29 cellular contexts compared by ENCODE assay signal in the genomic region with DNA sequence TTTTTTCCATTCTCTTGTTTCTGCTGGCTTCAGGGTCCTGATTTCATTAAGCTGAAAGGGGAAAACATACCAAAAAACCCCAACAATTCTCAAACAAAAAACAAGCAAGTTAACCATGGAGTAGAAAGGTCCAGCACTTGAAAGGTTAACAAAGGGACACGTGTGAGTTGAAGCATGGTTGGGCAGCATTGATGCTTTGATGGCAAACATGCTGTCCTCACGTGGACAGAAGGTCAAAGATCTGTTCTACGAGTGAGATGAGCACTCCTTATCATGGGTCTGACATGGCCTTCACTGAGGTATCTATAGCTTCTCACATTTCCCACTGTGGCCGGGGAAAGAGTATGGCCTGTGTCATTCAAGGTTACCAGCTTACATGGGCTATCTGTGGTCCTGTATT.
"Had no signal": no experiment of that assay in that cellular context is flagged by ENCODE, and none has a peak within 500 bp of the region (broad histone marks: within the 10 kb centered on the region; RNA-seq: fewer than 3 reads in every experiment).

No MANE protein-coding gene starts in this region.

- H3K27ac Mint-ChIP-seq: stimulated activated effector memory CD8-positive, alpha-beta T cell treated with anti-CD3 and anti-CD28 coated beads, Interleukin-12 subunit alpha, Interleukin-12 subunit beta, amount 100 ng/mL, for 72 hours; stimulated activated memory B cell treated with anti-CD40 and anti-IgM and Interleukin-4, amounts not matched to agents 10 μg/mL and 1 μg/mL and 100 μg/mL, for 72 hours; stimulated activated naive B cell treated with anti-CD40 and anti-IgM and Interleukin-4, amounts not matched to agents 10 μg/mL and 1 μg/mL and 100 μg/mL, for 72 hours; stimulated activated naive CD8-positive, alpha-beta T cell treated with anti-CD3 and anti-CD28 coated beads, Interleukin-15, amount 100 ng/mL, for 72 hours; stimulated activated naive CD8-positive, alpha-beta T cell treated with anti-CD3 and anti-CD28 coated beads, Interleukin-15, Interleukin-2, amounts not matched to agents 100 ng/mL and 50 ng/mL, for 24 hours; type B pancreatic cell had no signal

- H3K9me3 Mint-ChIP-seq: stimulated activated effector memory CD8-positive, alpha-beta T cell treated with anti-CD3 and anti-CD28 coated beads, Interleukin-12 subunit alpha, Interleukin-12 subunit beta, amount 100 ng/mL, for 72 hours; stimulated activated memory B cell treated with anti-CD40 and anti-IgM and Interleukin-4, amounts not matched to agents 10 μg/mL and 1 μg/mL and 100 μg/mL, for 72 hours; stimulated activated naive CD8-positive, alpha-beta T cell treated with anti-CD3 and anti-CD28 coated beads, Interleukin-15, amount 100 ng/mL, for 72 hours; stimulated activated naive CD8-positive, alpha-beta T cell treated with anti-CD3 and anti-CD28 coated beads, Interleukin-15, Interleukin-2, amounts not matched to agents 100 ng/mL and 50 ng/mL, for 24 hours; type B pancreatic cell had no signal

- ATAC-seq: stimulated activated effector memory CD8-positive, alpha-beta T cell treated with anti-CD3 and anti-CD28 coated beads, Interleukin-12 subunit alpha, Interleukin-12 subunit beta, amount 100 ng/mL, for 72 hours; stimulated activated memory B cell treated with anti-CD40 and anti-IgM and Interleukin-4, amounts not matched to agents 10 μg/mL and 1 μg/mL and 100 μg/mL, for 72 hours; stimulated activated naive B cell treated with anti-CD40 and anti-IgM and Interleukin-4, amounts not matched to agents 10 μg/mL and 1 μg/mL and 100 μg/mL, for 72 hours; stimulated activated naive CD8-positive, alpha-beta T cell treated with anti-CD3 and anti-CD28 coated beads, Interleukin-15, amount 100 ng/mL, for 72 hours; stimulated activated naive CD8-positive, alpha-beta T cell treated with anti-CD3 and anti-CD28 coated beads, Interleukin-15, Interleukin-2, amounts not matched to agents 100 U/mL and 50 U/mL, for 24 hours; upper lobe of right lung had no signal

- FAIRE-seq: urothelium cell line had no signal

- H3K9me3 ChIP-seq: stomach, suprapubic skin, testis, thoracic aorta, thyroid gland, tibial artery, tibial nerve, transverse colon, upper lobe of left lung, upper lobe of right lung, uterus, vagina had no signal

- H3K27me3 Mint-ChIP-seq: stimulated activated naive B cell treated with anti-CD40 and anti-IgM and Interleukin-4, amounts not matched to agents 10 μg/mL and 1 μg/mL and 100 μg/mL, for 72 hours had no signal

- H3K4me1 ChIP-seq: stomach, suprapubic skin, testis, thyroid gland, tibial artery, tibial nerve, transverse colon, upper lobe of left lung, upper lobe of right lung, uterus, vagina had no signal

- H3K36me3 ChIP-seq: stomach, suprapubic skin, thoracic aorta, thyroid gland, tibial artery, tibial nerve, transverse colon, upper lobe of left lung, upper lobe of right lung, uterus, vagina had no signal

- H3K27ac ChIP-seq: stomach, suprapubic skin, testis, thoracic aorta, thyroid gland, tibial artery, tibial nerve, transverse colon, upper lobe of left lung, upper lobe of right lung, uterus, vagina had no signal

- H3K27me3 ChIP-seq: stomach, suprapubic skin, testis, thyroid gland, tibial nerve, transverse colon, upper lobe of left lung, upper lobe of right lung, uterus, vagina had no signal

- H3K36me3 Mint-ChIP-seq: stimulated activated effector memory CD8-positive, alpha-beta T cell treated with anti-CD3 and anti-CD28 coated beads, Interleukin-12 subunit alpha, Interleukin-12 subunit beta, amount 100 ng/mL, for 72 hours; stimulated activated memory B cell treated with anti-CD40 and anti-IgM and Interleukin-4, amounts not matched to agents 10 μg/mL and 1 μg/mL and 100 μg/mL, for 72 hours; stimulated activated naive B cell treated with anti-CD40 and anti-IgM and Interleukin-4, amounts not matched to agents 10 μg/mL and 1 μg/mL and 100 μg/mL, for 72 hours; type B pancreatic cell had no signal

- DNase-seq: stimulated activated CD4-positive, alpha-beta T cell treated with anti-CD3 and anti-CD28 coated beads, Interleukin-2, amount 100 ng/mL, for 48 hours; stimulated activated CD4-positive, alpha-beta T cell treated with anti-CD3 and anti-CD28 coated beads, Interleukin-4, amount 100 ng/mL, for 1 hour; stimulated activated CD4-positive, alpha-beta T cell treated with anti-CD3 and anti-CD28 coated beads, Interleukin-4, amount 100 ng/mL, for 24 hours; stimulated activated CD4-positive, alpha-beta T cell treated with anti-CD3 and anti-CD28 coated beads, Interleukin-4, amount 100 ng/mL, for 4 hours; stimulated activated CD8-positive, alpha-beta memory T cell treated with anti-CD3 and anti-CD28 coated beads, Interleukin-4, amount 100 ng/mL, for 48 hours; stimulated activated naive B cell treated with anti-CD40 and anti-IgM and Interleukin-4, amounts not matched to agents 10 μg/mL and 1 μg/mL and 100 μg/mL, for 72 hours; stimulated activated naive CD4-positive, alpha-beta T cell; stimulated activated naive CD4-positive, alpha-beta T cell treated with Interleukin-2 at 50 U/mL for 16 hours; stimulated activated naive CD8-positive, alpha-beta T cell treated with anti-CD3 and anti-CD28 coated beads, Interleukin-15, amount 100 ng/mL, for 72 hours; stimulated activated naive CD8-positive, alpha-beta T cell treated with anti-CD3 and anti-CD28 coated beads, Interleukin-15, Interleukin-2, amounts not matched to agents 100 U/mL and 50 U/mL, for 24 hours; stomach; substantia nigra; testis; thyroid gland; tibial artery; transverse colon; trophoblast cell; upper lobe of left lung; upper lobe of right lung; uterus had no signal

- H3K4me1 Mint-ChIP-seq: stimulated activated effector memory CD8-positive, alpha-beta T cell treated with anti-CD3 and anti-CD28 coated beads, Interleukin-12 subunit alpha, Interleukin-12 subunit beta, amount 100 ng/mL, for 72 hours; stimulated activated memory B cell treated with anti-CD40 and anti-IgM and Interleukin-4, amounts not matched to agents 10 μg/mL and 1 μg/mL and 100 μg/mL, for 72 hours; stimulated activated naive B cell treated with anti-CD40 and anti-IgM and Interleukin-4, amounts not matched to agents 10 μg/mL and 1 μg/mL and 100 μg/mL, for 72 hours; stimulated activated naive CD8-positive, alpha-beta T cell treated with anti-CD3 and anti-CD28 coated beads, Interleukin-15, amount 100 ng/mL, for 72 hours had no signal

- H3K4me3 Mint-ChIP-seq: stimulated activated effector memory CD8-positive, alpha-beta T cell treated with anti-CD3 and anti-CD28 coated beads, Interleukin-12 subunit alpha, Interleukin-12 subunit beta, amount 100 ng/mL, for 72 hours; stimulated activated memory B cell treated with anti-CD40 and anti-IgM and Interleukin-4, amounts not matched to agents 10 μg/mL and 1 μg/mL and 100 μg/mL, for 72 hours; stimulated activated naive B cell treated with anti-CD40 and anti-IgM and Interleukin-4, amounts not matched to agents 10 μg/mL and 1 μg/mL and 100 μg/mL, for 72 hours; stimulated activated naive CD8-positive, alpha-beta T cell treated with anti-CD3 and anti-CD28 coated beads, Interleukin-15, amount 100 ng/mL, for 72 hours; stimulated activated naive CD8-positive, alpha-beta T cell treated with anti-CD3 and anti-CD28 coated beads, Interleukin-15, Interleukin-2, amounts not matched to agents 100 ng/mL and 50 ng/mL, for 24 hours; type B pancreatic cell had no signal

- H3K4me3 ChIP-seq: stomach, suprapubic skin, testis, thoracic aorta, thyroid gland, tibial artery, tibial nerve, transverse colon, upper lobe of left lung, upper lobe of right lung, uterus, vagina had no signal
